11 cellular contexts compared by ENCODE assay signal in the genomic region with DNA sequence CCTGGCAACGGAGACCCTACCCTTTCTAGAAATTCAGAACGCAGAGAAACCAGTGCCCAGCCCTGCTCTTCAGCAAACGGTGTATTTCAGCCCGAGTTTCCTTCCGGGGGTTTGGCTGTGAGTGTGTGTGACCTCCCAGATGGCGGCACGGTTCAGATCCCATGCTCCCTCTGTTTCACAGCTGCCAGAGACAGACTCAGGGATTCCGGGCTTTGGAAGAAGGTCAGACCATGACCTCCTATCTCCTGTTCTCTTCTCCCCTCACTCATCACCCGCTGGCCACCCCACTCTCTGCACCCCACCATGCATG.
A peak's percentile ranks its signal among the peaks of the same experiment; 100 is the strongest.
DNase-seq lines count a peak whose midpoint lies in the region; ATAC-seq and TF ChIP-seq lines count a peak whose summit lies in the region.
"Had no signal": no experiment of that assay in that cellular context is flagged by ENCODE, and none has a peak within 500 bp of the region (broad histone marks: within the 10 kb centered on the region; RNA-seq: fewer than 3 reads in every experiment).

No MANE protein-coding gene starts in this region.

- peaks cover 0 to 11% (median 2%) of the 10 kb centered on the region in 11 donors for H3K9me3 Mint-ChIP-seq in naive thymus-derived CD4-positive, alpha-beta T cell
- H3K9me3 Mint-ChIP-seq: activated naive CD4-positive, alpha-beta T cell treated with anti-CD3 and anti-CD28 coated beads, Interleukin-2, amount 10 ng/mL, durations not matched to agents 7 days and 5 days had no signal

- 20 to 35% methylated on average over 4 to 9 of the region's 9 CpGs for WGBS in upper lobe of left lung, 2 donors

- no peaks in the 10 kb centered on the region for H4K20me1 ChIP-seq in fibroblast of lung (ENCODE audit: control insufficient read depth, extremely low read depth, insufficient read depth, low read length)

- TF ChIP-seq EP300 in upper lobe of left lung (IDR thresholded peaks at IDR 0.05): no peak

- CTCF ChIA-PET in naive thymus-derived CD4-positive, alpha-beta T cell (lab: Charles Lee): no interaction called here

- H3K27me3 Mint-ChIP-seq in naive thymus-derived CD4-positive, alpha-beta T cell: peaks cover 24 to 48% (median 39%) of the 10 kb centered on the region in 5 donors

- no peak overlapping the region for H3K27ac Mint-ChIP-seq in naive thymus-derived CD4-positive, alpha-beta T cell
- H3K27ac Mint-ChIP-seq: activated naive CD4-positive, alpha-beta T cell treated with anti-CD3 and anti-CD28 coated beads, Interleukin-2, amount 10 ng/mL, durations not matched to agents 7 days and 5 days had no signal

- peak overlapping the region; percentile 69 for H3K4me2 ChIP-seq in fibroblast of lung (ENCODE audit: extremely low read depth, insufficient read depth, low read length)

- no peaks in the 10 kb centered on the region for H3K79me2 ChIP-seq in fibroblast of lung (ENCODE audit: control insufficient read depth, insufficient read depth, low read length)

- H3K9me3 ChIP-seq in fibroblast of lung (ENCODE audit: control insufficient read depth, insufficient read depth, low read depth, low read length) (no peaks in the 10 kb centered on the region), upper lobe of left lung (no peaks in the 10 kb centered on the region)
- H3K9me3 ChIP-seq in naive thymus-derived CD4-positive, alpha-beta T cell (ENCODE audit: control insufficient read depth in 2 of 3, low read length in 3 of 3): no peaks in the 10 kb centered on the region

- no peak overlapping the region for H2AFZ ChIP-seq in fibroblast of lung (ENCODE audit: low read length)

- H3K4me1 Mint-ChIP-seq in naive thymus-derived CD4-positive, alpha-beta T cell: peaks cover 0 to 4% (median 0%) of the 10 kb centered on the region in 7 donors
- H3K4me1 Mint-ChIP-seq: activated naive CD4-positive, alpha-beta T cell treated with anti-CD3 and anti-CD28 coated beads, Interleukin-2, amount 10 ng/mL, durations not matched to agents 7 days and 5 days had no signal

- H3K36me3 ChIP-seq in fibroblast of lung (ENCODE audit: control insufficient read depth, insufficient read depth, low read length) (no peaks in the 10 kb centered on the region), upper lobe of left lung (no peaks in the 10 kb centered on the region)
- no peaks in the 10 kb centered on the region for H3K36me3 ChIP-seq in naive thymus-derived CD4-positive, alpha-beta T cell (ENCODE audit: control insufficient read depth in 2 of 3, insufficient read depth in 3 of 3, low read length in 3 of 3)

- H3K27me3 ChIP-seq in fibroblast of lung (ENCODE audit: control insufficient read depth, insufficient read depth, low read length) (no peaks in the 10 kb centered on the region), upper lobe of left lung (peaks cover 0 to 13% (median 6%) of the 10 kb centered on the region in 4 donors)
- H3K27me3 ChIP-seq in naive thymus-derived CD4-positive, alpha-beta T cell (ENCODE audit: control insufficient read depth in 2 of 2, insufficient read depth in 2 of 2, low read length in 2 of 2): peaks cover 0 to 6% of the 10 kb centered on the region in 2 donors

- H3K4me3 ChIP-seq in fibroblast of lung (replicated peaks in 1 of 4; ENCODE audit: control extremely low read depth in 1 of 4, insufficient read depth in 1 of 4, low read depth in 3 of 4, low read length in 4 of 4) (peak overlapping the region in 3 of 4 experiments; percentile 30 to 61 (median 37)), upper lobe of left lung (peak overlapping the region in 3 of 4 donors; percentile 46 to 72 (median 63))
- no peak overlapping the region for H3K4me3 ChIP-seq in naive thymus-derived CD4-positive, alpha-beta T cell (ENCODE audit: low read length)

- intact Hi-C loops in naive thymus-derived CD4-positive, alpha-beta T cell (cut with micrococcal nuclease): no loop called here

- H3K4me3 Mint-ChIP-seq in naive thymus-derived CD4-positive, alpha-beta T cell: peak overlapping the region in 2 of 10 donors; percentile 33 to 50
- H3K4me3 Mint-ChIP-seq: activated naive CD4-positive, alpha-beta T cell treated with anti-CD3 and anti-CD28 coated beads, Interleukin-2, amount 10 ng/mL, durations not matched to agents 7 days and 5 days had no signal

- no peak overlapping the region for H3K9ac ChIP-seq in fibroblast of lung (ENCODE audit: insufficient read depth, low read length)

- POLR2A ChIA-PET in naive thymus-derived CD4-positive, alpha-beta T cell (lab: Charles Lee): no interaction called here

- H3K4me1 ChIP-seq in fibroblast of lung (ENCODE audit: control insufficient read depth, extremely low read depth, insufficient read depth, low read length) (no peaks in the 10 kb centered on the region), upper lobe of left lung (peaks cover 0 to 13% (median 10%) of the 10 kb centered on the region in 4 donors)
- no peaks in the 10 kb centered on the region for H3K4me1 ChIP-seq in naive thymus-derived CD4-positive, alpha-beta T cell (ENCODE audit: control insufficient read depth in 2 of 2, insufficient read depth in 2 of 2, low read length in 2 of 2)

- DNase-seq in NCI-H2227 (lab: John Stamatoyannopoulos, UW; ENCODE audit: unreplicated experiment) (peak; percentile 4), NCI-H2227 treated with DMSO at 0.1 percent for 48 hours (lab: John Stamatoyannopoulos, UW) (no peak), fibroblast of lung (ENCODE audit: low read depth in 2 of 2) (peak in 1 of 2 donors; percentile 9), upper lobe of left lung (no peak), MV-4-11 (lab: John Stamatoyannopoulos, UW) (no peak), DMS153 (lab: John Stamatoyannopoulos, UW) (no peak)
- DNase-seq in naive thymus-derived CD4-positive, alpha-beta T cell: no peak
- DNase-seq: activated naive CD4-positive, alpha-beta T cell treated with anti-CD3 and anti-CD28 coated beads, Interleukin-2, amount 10 ng/mL, durations not matched to agents 7 days and 5 days; MM.1S; SW 1271 had no signal

- TF ChIP-seq POLR2A in upper lobe of left lung (IDR thresholded peaks at IDR 0.05) (no peak), GM18505 (IDR thresholded peaks at IDR 0.05; ENCODE audit: borderline replicate concordance, extremely low read depth, insufficient read depth, insufficient read length) (no peak)

- H3K27ac ChIP-seq in fibroblast of lung (ENCODE audit: insufficient read depth, low read length) (no peak overlapping the region), upper lobe of left lung (peak overlapping the region in 3 of 4 donors; percentile 41 to 70 (median 47))
- H3K27ac ChIP-seq in naive thymus-derived CD4-positive, alpha-beta T cell (ENCODE audit: low read depth, low read length): no peak overlapping the region

- peak; percentile 20 for ATAC-seq in naive thymus-derived CD4-positive, alpha-beta T cell
- ATAC-seq in upper lobe of left lung (ENCODE audit: low FRiP score in 2 of 2): peak in 1 of 2 donors; percentile 31
- no peak for ATAC-seq in GM18505 (IDR thresholded peaks at IDR 0.05; ENCODE audit: unreplicated experiment)

- H3K36me3 Mint-ChIP-seq in naive thymus-derived CD4-positive, alpha-beta T cell: peaks cover 0 to 4% (median 0%) of the 10 kb centered on the region in 5 donors
- H3K36me3 Mint-ChIP-seq: activated naive CD4-positive, alpha-beta T cell treated with anti-CD3 and anti-CD28 coated beads, Interleukin-2, amount 10 ng/mL, durations not matched to agents 7 days and 5 days had no signal

- no peak for TF ChIP-seq CTCF in fibroblast of lung (conservative IDR thresholded peaks at IDR 0.05 in 1 of 2, IDR thresholded peaks at IDR 0.05 in 1 of 2; ENCODE audit: low read depth in 1 of 2, low read length in 2 of 2)
- TF ChIP-seq CTCF in upper lobe of left lung (IDR thresholded peaks at IDR 0.05): no peak

Comparison
In these comparisons a context has a peak if more than half of its experiments do, and no peak if none do; other contexts are left out.
1. H3K27ac ChIP-seq: peak in upper lobe of left lung (3 of 4); none in fibroblast of lung (single experiment) and naive thymus-derived CD4-positive, alpha-beta T cell (single experiment).